Comparison of ENCODE assay signal across 8 cellular contexts in the genomic region with DNA sequence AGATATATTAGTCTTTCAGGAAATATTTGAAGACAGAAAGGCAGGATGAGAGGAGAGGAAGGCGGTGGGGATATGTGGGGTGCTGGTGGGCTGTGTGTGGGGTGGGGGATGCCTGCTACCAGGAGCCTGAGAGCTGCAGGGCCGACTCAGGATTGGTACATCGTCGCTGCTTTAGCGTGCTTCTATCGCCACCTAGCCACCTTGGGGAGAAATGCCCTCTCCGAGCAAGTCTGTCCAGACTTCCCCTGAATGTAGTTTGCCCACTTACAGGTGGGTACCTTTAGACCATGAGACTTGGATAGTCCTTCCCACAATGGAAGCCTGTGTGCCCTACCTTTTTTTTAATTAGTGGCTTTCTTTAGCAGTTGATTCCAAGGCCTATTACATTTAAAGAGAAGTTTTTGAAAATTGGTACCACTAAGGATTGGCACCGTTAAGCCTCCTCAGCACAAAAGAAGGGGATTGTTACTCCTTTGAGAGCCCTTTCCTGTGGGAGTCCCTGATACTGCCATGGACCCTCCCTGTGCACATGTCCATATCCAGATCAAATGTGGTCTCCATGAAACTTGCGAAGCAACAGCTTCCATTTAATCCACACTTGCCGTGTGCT.
DNase-seq lines count a peak whose midpoint lies in the region; ATAC-seq and TF ChIP-seq lines count a peak whose summit lies in the region.

No MANE protein-coding gene starts in this region.

- peak; percentile 86 for TF ChIP-seq CTCF in Loucy (conservative IDR thresholded peaks at IDR 0.05; ENCODE audit: low read length)

- no peak overlapping the region for H3K9ac ChIP-seq in Loucy (ENCODE audit: low read depth, low read length, poor library complexity, severe bottlenecking)

- no peaks in the 10 kb centered on the region for H3K36me3 Mint-ChIP-seq in activated naive CD4-positive, alpha-beta T cell treated with anti-CD3 and anti-CD28 coated beads, Interleukin-2, amount 10 ng/mL, durations not matched to agents 7 days and 5 days

- H3K4me1 Mint-ChIP-seq in activated naive CD4-positive, alpha-beta T cell treated with anti-CD3 and anti-CD28 coated beads, Interleukin-2, amount 10 ng/mL, durations not matched to agents 7 days and 5 days = no peaks in the 10 kb centered on the region

- no peak overlapping the region for H3K27ac ChIP-seq in SJSA1

- no peak overlapping the region for H3K4me2 ChIP-seq in Loucy (ENCODE audit: low read depth, low read length, poor library complexity, severe bottlenecking)

- no peaks in the 10 kb centered on the region for H3K27me3 ChIP-seq in Loucy (ENCODE audit: insufficient read depth, low read length, poor library complexity, severe bottlenecking)
- H3K27me3 ChIP-seq in SJSA1 (replicated peaks) = no peaks in the 10 kb centered on the region

- H3K9me3 ChIP-seq in Loucy (ENCODE audit: insufficient read depth, low read depth, low read length) = no peaks in the 10 kb centered on the region
- no peaks in the 10 kb centered on the region for H3K9me3 ChIP-seq in SJSA1 (replicated peaks)

- no peaks in the 10 kb centered on the region for H4K20me1 ChIP-seq in Loucy (ENCODE audit: insufficient read depth, low read length, poor library complexity, severe bottlenecking)

- no peaks in the 10 kb centered on the region for H3K4me1 ChIP-seq in Loucy (ENCODE audit: insufficient read depth, low read length, poor library complexity, severe bottlenecking)
- H3K4me1 ChIP-seq in SJSA1 (replicated peaks) = peaks cover 8% of the 10 kb centered on the region; the same call in 1 of the 2 replicates

- H3K79me2 ChIP-seq in Loucy (ENCODE audit: insufficient read depth, low read length) = no peaks in the 10 kb centered on the region

- H3K9me2 ChIP-seq in Loucy (replicated peaks; ENCODE audit: low read depth, low read length) = no peaks in the 10 kb centered on the region

- peaks cover 32% of the 10 kb centered on the region for H3K27me3 Mint-ChIP-seq in activated naive CD4-positive, alpha-beta T cell treated with anti-CD3 and anti-CD28 coated beads, Interleukin-2, amount 10 ng/mL, durations not matched to agents 7 days and 5 days

- H3K36me3 ChIP-seq in Loucy (ENCODE audit: insufficient read depth, low read length) (no peaks in the 10 kb centered on the region), SJSA1 (no peaks in the 10 kb centered on the region)

- no peak overlapping the region for H3K4me3 ChIP-seq in Loucy (ENCODE audit: low read length, poor library complexity, severe bottlenecking)
- H3K4me3 ChIP-seq in SJSA1 = no peak overlapping the region

- peak; percentile 87 for DNase-seq in D341Med (ENCODE audit: low spot score)
- peak; percentile 32 to 65 for DNase-seq in SJSA1 (ENCODE audit: low read depth in 1 of 2, low spot score in 2 of 2)
- peak; percentile 67 for DNase-seq in activated naive CD4-positive, alpha-beta T cell treated with anti-CD3 and anti-CD28 coated beads, Interleukin-2, amount 10 ng/mL, durations not matched to agents 7 days and 5 days
- peak; percentile 56 for DNase-seq in Right ventricle myocardium superior
- peak; percentile 32 for DNase-seq in putamen (ENCODE audit: low spot score)
- DNase-seq in posterior vena cava (ENCODE audit: low spot score) = no peak

- no peak overlapping the region for H2AFZ ChIP-seq in Loucy (ENCODE audit: low read length)

- intact Hi-C loops in Right ventricle myocardium superior (cut with DNase I) = loop anchor here (2.0 kb wide), 1 partner anchor 292 kb away; no protein-coding TSS in a partner anchor
- intact Hi-C loops in posterior vena cava (cut with DNase I) = loop anchor here (5.0 to 10.0 kb wide), 4 partner anchors 64 to 291 kb away; partner anchors contain the start of gene MTCL1 (in 1 of the 2)

- H3F3A ChIP-seq in Loucy (ENCODE audit: low read depth) = no peaks in the 10 kb centered on the region

- H3K27ac Mint-ChIP-seq in activated naive CD4-positive, alpha-beta T cell treated with anti-CD3 and anti-CD28 coated beads, Interleukin-2, amount 10 ng/mL, durations not matched to agents 7 days and 5 days = no peak overlapping the region

- no peak overlapping the region for H3K4me3 Mint-ChIP-seq in activated naive CD4-positive, alpha-beta T cell treated with anti-CD3 and anti-CD28 coated beads, Interleukin-2, amount 10 ng/mL, durations not matched to agents 7 days and 5 days

- no peaks in the 10 kb centered on the region for H3K9me3 Mint-ChIP-seq in activated naive CD4-positive, alpha-beta T cell treated with anti-CD3 and anti-CD28 coated beads, Interleukin-2, amount 10 ng/mL, durations not matched to agents 7 days and 5 days

- CTCF ChIA-PET in activated naive CD4-positive, alpha-beta T cell treated with anti-CD3 and anti-CD28 coated beads, Interleukin-2, amount 10 ng/mL, durations not matched to agents 7 days and 5 days (lab: Charles Lee) = interaction anchor here (0.6 to 3.3 kb wide), 18 partner anchors 9 to 509 kb away, joined by 3 to 31 read pairs (median 4); no protein-coding TSS in a partner anchor

- ATAC-seq in GM21717 (IDR thresholded peaks at IDR 0.05; ENCODE audit: unreplicated experiment) (peak; percentile 78), Right ventricle myocardium superior (ENCODE audit: poor library complexity) (peak; percentile 80)
